17 cellular contexts compared by ENCODE assay signal in the genomic region with DNA sequence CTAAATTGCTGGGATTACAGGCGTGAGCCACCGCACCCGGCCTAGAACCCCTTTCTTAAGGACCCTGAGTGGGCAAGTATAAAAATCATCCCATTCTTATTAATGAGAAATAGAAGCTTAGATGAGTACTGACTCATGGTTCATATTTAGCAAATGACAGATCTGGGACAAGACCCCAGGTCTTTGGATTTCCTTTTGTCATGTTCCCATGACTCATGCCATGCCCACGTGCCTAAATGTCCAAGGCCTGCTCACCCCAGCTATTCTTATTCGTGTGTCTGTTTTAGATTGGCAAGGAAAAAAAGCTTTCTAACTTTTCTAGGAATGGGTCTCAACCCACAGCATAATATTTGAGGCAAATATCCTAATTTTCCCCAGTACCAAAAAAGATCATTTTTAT. TPM values are rescaled to one million over a fixed set of nuclear protein-coding genes. Genes with fewer than 3 reads are reported as not detected.
DNase-seq lines count a peak whose midpoint lies in the region; ATAC-seq and TF ChIP-seq lines count a peak whose summit lies in the region.
"Had no signal": no experiment of that assay in that cellular context is flagged by ENCODE, and none has a peak within 500 bp of the region (broad histone marks: within the 10 kb centered on the region; RNA-seq: fewer than 3 reads in every experiment).

No MANE protein-coding gene starts in this region.

- no peak for DNase-seq in DND-41
- DNase-seq in SK-N-SH: no peak
- DNase-seq in fibroblast of the aortic adventitia (ENCODE audit: low read depth): peak; percentile 49
- DNase-seq in NCI-H510A treated with DMSO at 0.1 percent for 48 hours (lab: John Stamatoyannopoulos, UW): no peak
- no peak for DNase-seq in activated naive CD4-positive, alpha-beta T cell treated with Interleukin-2 at 50 U/mL for 16 hours
- DNase-seq in thyroid gland: no peak
- DNase-seq: activated CD8-positive, alpha-beta memory T cell treated with anti-CD3 and anti-CD28 coated beads, Interleukin-2, amount 50 U/mL, for 48 hours; activated naive CD4-positive, alpha-beta T cell treated with anti-CD3 and anti-CD28 coated beads for 36 hours; AML-193; effector CD8-positive, alpha-beta T cell; GF-D8; left colon; NCI-H146; SHP77; stomach had no signal

- WGBS in SK-N-SH (ENCODE audit: low lambda C conversion rate): 65% methylated on average over 5 of the region's 5 CpGs
- WGBS in thyroid gland, 2 donors: 77 to 88% methylated on average over 5 of the region's 5 CpGs

- intact Hi-C loops in thyroid gland (cut with DNase I): no loop called here

- POLR2A ChIA-PET in SK-N-SH (lab: Yijun Ruan, JAX): no interaction called here

- TF ChIP-seq CTCF in DND-41 (IDR thresholded peaks at IDR 0.05; ENCODE audit: borderline replicate concordance, extremely low read depth, low read length, poor library complexity, severe bottlenecking): no peak
- no peak for TF ChIP-seq CTCF in SK-N-SH (IDR thresholded peaks at IDR 0.05)
- TF ChIP-seq CTCF in fibroblast of the aortic adventitia (IDR thresholded peaks at IDR 0.05; ENCODE audit: insufficient read depth, low read length): no peak
- TF ChIP-seq CTCF in thyroid gland (IDR thresholded peaks at IDR 0.05): no peak

- ATAC-seq in DND-41 (ENCODE audit: insufficient read depth, low read depth) (no peak), GM21737 (IDR thresholded peaks at IDR 0.05; ENCODE audit: unreplicated experiment) (no peak)
- ATAC-seq: left colon had no signal

- CTCF ChIA-PET in SK-N-SH (lab: Yijun Ruan, JAX): interaction anchor here (0.8 to 1.9 kb wide), 4 partner anchors 9 to 1229 kb away, joined by 3 to 10 read pairs (median 3); no protein-coding TSS in a partner anchor

- no peak overlapping the region for H3K4me2 ChIP-seq in DND-41 (ENCODE audit: insufficient read depth, low read length)
- H3K4me2 ChIP-seq in SK-N-SH: peak overlapping the region; percentile 51
- no peak overlapping the region for H3K4me2 ChIP-seq in skeletal muscle satellite cell (ENCODE audit: low read length)

- H3K9ac ChIP-seq in DND-41 (ENCODE audit: low read depth, low read length) (no peak overlapping the region), SK-N-SH (peak overlapping the region; percentile 79), skeletal muscle satellite cell (ENCODE audit: low read depth, low read length) (peak overlapping the region; percentile 80)

- H3K4me1 ChIP-seq in DND-41 (ENCODE audit: insufficient read depth, low read length): peaks cover 63% of the 10 kb centered on the region
- peaks cover 22 to 37% of the 10 kb centered on the region in 2 experiments for H3K4me1 ChIP-seq in SK-N-SH (ENCODE audit: control insufficient read depth in 1 of 2, insufficient read depth in 2 of 2, low read depth in 1 of 2, low read length in 1 of 2)
- H3K4me1 ChIP-seq in skeletal muscle satellite cell (ENCODE audit: control insufficient read depth, insufficient read depth, low read length): peaks cover 51% of the 10 kb centered on the region
- H3K4me1 ChIP-seq in thyroid gland: no peaks in the 10 kb centered on the region

- TF ChIP-seq POLR2A in thyroid gland (IDR thresholded peaks at IDR 0.05): no peak

- H3F3A ChIP-seq in SK-N-SH (replicated peaks; ENCODE audit: insufficient read depth): peaks cover 47% of the 10 kb centered on the region

- TF ChIP-seq EP300 in SK-N-SH (IDR thresholded peaks at IDR 0.05; ENCODE audit: borderline replicate concordance in 1 of 2, low read depth in 1 of 2, low read length in 1 of 2): peak in 1 of 2 experiments; percentile 49; a peak in 1 of 4 replicates

- H3K27me3 ChIP-seq in DND-41 (ENCODE audit: insufficient read depth, low read length, poor library complexity) (no peaks in the 10 kb centered on the region), SK-N-SH (ENCODE audit: insufficient read depth) (no peaks in the 10 kb centered on the region), skeletal muscle satellite cell (ENCODE audit: control insufficient read depth, insufficient read depth, low read length) (no peaks in the 10 kb centered on the region), thyroid gland (no peaks in the 10 kb centered on the region)
- H3K27me3 ChIP-seq: stomach had no signal

- no peak for TF ChIP-seq RAD21 in SK-N-SH (IDR thresholded peaks at IDR 0.05; ENCODE audit: low read length)

- H3K4me3 ChIP-seq in DND-41 (ENCODE audit: low read depth in 1 of 2, low read length in 2 of 2) (no peak overlapping the region), SK-N-SH (ENCODE audit: low read depth in 2 of 2, low read length in 1 of 2) (no peak overlapping the region), fibroblast of the aortic adventitia (ENCODE audit: low read depth, low read length) (no peak overlapping the region), skeletal muscle satellite cell (ENCODE audit: low read length) (no peak overlapping the region), thyroid gland (replicated peaks in 1 of 3) (no peak overlapping the region)
- H3K4me3 ChIP-seq: stomach had no signal

- H3K9me3 ChIP-seq in DND-41 (ENCODE audit: insufficient read depth, low read length, severe bottlenecking): no peaks in the 10 kb centered on the region
- no peaks in the 10 kb centered on the region for H3K9me3 ChIP-seq in SK-N-SH
- H3K9me3 ChIP-seq in skeletal muscle satellite cell (replicated peaks; ENCODE audit: low read length): no peaks in the 10 kb centered on the region
- H3K9me3 ChIP-seq in thyroid gland: no peaks in the 10 kb centered on the region
- H3K9me3 ChIP-seq: stomach had no signal

- no peaks in the 10 kb centered on the region for H4K20me1 ChIP-seq in DND-41 (ENCODE audit: insufficient read depth, low read length)
- no peaks in the 10 kb centered on the region for H4K20me1 ChIP-seq in SK-N-SH (ENCODE audit: insufficient read depth)

- H3K79me2 ChIP-seq in DND-41 (ENCODE audit: insufficient read depth, low read length): peaks cover 8% of the 10 kb centered on the region
- no peaks in the 10 kb centered on the region for H3K79me2 ChIP-seq in SK-N-SH (ENCODE audit: insufficient read depth)

- no peaks in the 10 kb centered on the region for H3K9me2 ChIP-seq in SK-N-SH

- H3K27ac ChIP-seq in DND-41 (ENCODE audit: low read length) (peak overlapping the region; percentile 64), SK-N-SH (ENCODE audit: low read depth in 2 of 2, low read length in 1 of 2) (peak overlapping the region; percentile 95 to 100; a peak in 3 of 4 replicates), thyroid gland (peak overlapping the region in 1 of 3 donors; percentile 33)

- H2AFZ ChIP-seq in DND-41 (ENCODE audit: low read depth, low read length) (no peak overlapping the region), SK-N-SH (ENCODE audit: low read depth) (peak overlapping the region; percentile 66; the same call in 1 of the 2 replicates)

- no peaks in the 10 kb centered on the region for H3K36me3 ChIP-seq in DND-41 (ENCODE audit: insufficient read depth, low read length)
- no peaks in the 10 kb centered on the region for H3K36me3 ChIP-seq in SK-N-SH (replicated peaks in 1 of 2; ENCODE audit: control insufficient read depth in 1 of 2, insufficient read depth in 2 of 2, low read length in 1 of 2)
- no peaks in the 10 kb centered on the region for H3K36me3 ChIP-seq in skeletal muscle satellite cell (ENCODE audit: insufficient read depth, low read length)
- no peaks in the 10 kb centered on the region for H3K36me3 ChIP-seq in thyroid gland
- H3K36me3 ChIP-seq: stomach had no signal

TF ChIP-seq in SK-N-SH, 30 proteins besides CTCF, POLR2A, EP300 and RAD21 (continues in another document):
- TF ChIP-seq TEAD4 (IDR thresholded peaks at IDR 0.05; ENCODE audit: borderline replicate concordance, insufficient read depth) (no peak), ELF1 (IDR thresholded peaks at IDR 0.05) (no peak), MEF2A (IDR thresholded peaks at IDR 0.05; ENCODE audit: borderline replicate concordance, low read depth) (peak; percentile 65; the same call in 1 of the 2 replicates), RXRA (IDR thresholded peaks at IDR 0.05; ENCODE audit: borderline replicate concordance, low read depth) (peak; percentile 43; the same call in 1 of the 2 replicates), GABPA (IDR thresholded peaks at IDR 0.05; ENCODE audit: low read depth) (no peak), FOXM1 (IDR thresholded peaks at IDR 0.05; ENCODE audit: low read depth) (no peak), NRF1 (IDR thresholded peaks at IDR 0.05; ENCODE audit: low read depth, low read length) (no peak), JUND (IDR thresholded peaks at IDR 0.05) (peak; percentile 61), GATA2 (CRISPR knock-in tag; IDR thresholded peaks at IDR 0.05) (no peak), EZH2phosphoT487 (IDR thresholded peaks at IDR 0.05; ENCODE audit: borderline replicate concordance, low read depth) (no peak), RCOR1 (IDR thresholded peaks at IDR 0.05; ENCODE audit: low read length) (no peak)
- TF ChIP-seq, protein P1, sequence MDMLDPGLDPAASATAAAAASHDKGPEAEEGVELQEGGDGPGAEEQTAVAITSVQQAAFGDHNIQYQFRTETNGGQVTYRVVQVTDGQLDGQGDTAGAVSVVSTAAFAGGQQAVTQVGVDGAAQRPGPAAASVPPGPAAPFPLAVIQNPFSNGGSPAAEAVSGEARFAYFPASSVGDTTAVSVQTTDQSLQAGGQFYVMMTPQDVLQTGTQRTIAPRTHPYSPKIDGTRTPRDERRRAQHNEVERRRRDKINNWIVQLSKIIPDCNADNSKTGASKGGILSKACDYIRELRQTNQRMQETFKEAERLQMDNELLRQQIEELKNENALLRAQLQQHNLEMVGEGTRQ (IDR thresholded peaks at IDR 0.05; ENCODE audit: borderline replicate concordance, low read depth, low read length): no peak
- TF ChIP-seq, protein P2, sequence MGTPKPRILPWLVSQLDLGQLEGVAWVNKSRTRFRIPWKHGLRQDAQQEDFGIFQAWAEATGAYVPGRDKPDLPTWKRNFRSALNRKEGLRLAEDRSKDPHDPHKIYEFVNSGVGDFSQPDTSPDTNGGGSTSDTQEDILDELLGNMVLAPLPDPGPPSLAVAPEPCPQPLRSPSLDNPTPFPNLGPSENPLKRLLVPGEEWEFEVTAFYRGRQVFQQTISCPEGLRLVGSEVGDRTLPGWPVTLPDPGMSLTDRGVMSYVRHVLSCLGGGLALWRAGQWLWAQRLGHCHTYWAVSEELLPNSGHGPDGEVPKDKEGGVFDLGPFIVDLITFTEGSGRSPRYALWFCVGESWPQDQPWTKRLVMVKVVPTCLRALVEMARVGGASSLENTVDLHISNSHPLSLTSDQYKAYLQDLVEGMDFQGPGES (IDR thresholded peaks at IDR 0.05; ENCODE audit: low read depth, low read length): no peak
- TF ChIP-seq, protein P3, sequence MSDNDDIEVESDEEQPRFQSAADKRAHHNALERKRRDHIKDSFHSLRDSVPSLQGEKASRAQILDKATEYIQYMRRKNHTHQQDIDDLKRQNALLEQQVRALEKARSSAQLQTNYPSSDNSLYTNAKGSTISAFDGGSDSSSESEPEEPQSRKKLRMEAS (IDR thresholded peaks at IDR 0.05; ENCODE audit: low read depth): peak; percentile 75

RNA-seq across cellular contexts. Expression of a gene that starts 57.7 kb away (rescaled TPM):
- polyA plus RNA-seq in SK-N-SH (2012; rRNA removed): 5,671 and 6,732 TPM in 2 replicates
- polyA plus RNA-seq in SK-N-SH (2012; cell fraction: cytosol; rRNA removed): 8,905 and 12,338 TPM in 2 replicates
- polyA plus RNA-seq in SK-N-SH (2012; cell fraction: nucleus; rRNA removed): 1,097 and 1,261 TPM in 2 replicates
- total RNA-seq in fibroblast of the aortic adventitia (ENCODE audit: low replicate concordance) (3,292 and 4,809 TPM in 2 replicates), thyroid gland (1,000 to 10,000 TPM; 1,596 to 2,915 (median 2,211) TPM)
- total RNA-seq in skeletal muscle satellite cell (2012; rRNA removed): 1,940 and 2,949 TPM in 2 replicates
